Comparison of ENCODE assay signal across 22 cellular contexts in genomic region chr3:167008765-167009164, GRCh38.
DNase-seq lines count a peak whose midpoint lies in the region; TF ChIP-seq lines count a peak whose summit lies in the region.
"Had no signal": no experiment of that assay in that cellular context is flagged by ENCODE, and none has a peak within 500 bp of the region (broad histone marks: within the 10 kb centered on the region; RNA-seq: fewer than 3 reads in every experiment).

No MANE protein-coding gene starts in this region.

- peak; percentile 58 for DNase-seq in NCI-H1930 (lab: John Stamatoyannopoulos, UW)
- DNase-seq in NCI-H69 (lab: John Stamatoyannopoulos, UW), result peak; percentile 89
- DNase-seq in activated gamma-delta T cell treated with Interleukin-2 at 50 U/mL for 16 hours, result no peak
- no peak for DNase-seq in SKM-1 (lab: John Stamatoyannopoulos, UW; ENCODE audit: unreplicated experiment)
- DNase-seq: 8988T; ACHN; BE2C; C1 segment of cervical spinal cord; CD4-positive, alpha-beta memory T cell; CD4-positive, CD25-positive, alpha-beta regulatory T cell; CD8-positive, alpha-beta memory T cell; COR-L47; DMS 273 treated with DMSO at 0.1 percent for 48 hours; DMS153; DMS53; DMS79; DND-41; EL; GDM1 had no signal

- no peaks in the 10 kb centered on the region for H3F3A ChIP-seq in neural cell (ENCODE audit: insufficient read depth, low read length, poor library complexity, severe bottlenecking)

- TF ChIP-seq CTCF in neural cell (IDR thresholded peaks at IDR 0.05; ENCODE audit: poor library complexity, severe bottlenecking), result no peak

- H3K4me2 ChIP-seq in neural cell (ENCODE audit: low read length), result no peak overlapping the region
- H3K4me2 ChIP-seq: BLaER1 had no signal

- H2AFZ ChIP-seq in neural cell (ENCODE audit: low read depth, low read length), result no peak overlapping the region

- no peaks in the 10 kb centered on the region for H3K27me3 ChIP-seq in neural cell (ENCODE audit: insufficient read depth, low read depth, low read length)
- H3K27me3 ChIP-seq: BE2C, BLaER1 had no signal

- no peaks in the 10 kb centered on the region for H3K36me3 ChIP-seq in neural cell (ENCODE audit: insufficient read depth, low read length)
- H3K36me3 ChIP-seq: BE2C, BLaER1 had no signal

- no peaks in the 10 kb centered on the region for H3K9me3 ChIP-seq in neural cell (ENCODE audit: low read length)
- H3K9me3 ChIP-seq: BE2C, BLaER1 had no signal

- no peak overlapping the region for H3K9ac ChIP-seq in neural cell (ENCODE audit: low read length)
- H3K9ac ChIP-seq: BLaER1 had no signal

- no peaks in the 10 kb centered on the region for H3K79me2 ChIP-seq in neural cell (replicated peaks; ENCODE audit: insufficient read depth, low read length)

- no peaks in the 10 kb centered on the region for H3K9me2 ChIP-seq in neural cell (ENCODE audit: insufficient read depth, low read length)

- no peaks in the 10 kb centered on the region for H4K20me1 ChIP-seq in neural cell (ENCODE audit: insufficient read depth)
- H4K20me1 ChIP-seq: BLaER1 had no signal

- peak; percentile 28 for TF ChIP-seq EP300 in neural cell (conservative IDR thresholded peaks at IDR 0.05; ENCODE audit: poor library complexity, severe bottlenecking)

- H3K27ac ChIP-seq in neural cell (ENCODE audit: low read length), result peak overlapping the region; percentile 28
- H3K27ac ChIP-seq: BLaER1 had no signal

- H3K4me3 ChIP-seq in neural cell (ENCODE audit: low read length), result no peak overlapping the region
- H3K4me3 ChIP-seq: BLaER1, GM12878 had no signal

- no peak for TF ChIP-seq RAD21 in neural cell (conservative IDR thresholded peaks at IDR 0.05)

TF ChIP-seq in neural cell, 6 proteins besides CTCF, POLR2A, EP300 and RAD21:
- TF ChIP-seq TAF1 (IDR thresholded peaks at IDR 0.05; ENCODE audit: low read depth), result no peak
- no peak for TF ChIP-seq MXI1 (conservative IDR thresholded peaks at IDR 0.05; ENCODE audit: poor library complexity, severe bottlenecking)
- TF ChIP-seq SMC3 (conservative IDR thresholded peaks at IDR 0.05; ENCODE audit: poor library complexity), result no peak
- TF ChIP-seq POLR2AphosphoS5 (IDR thresholded peaks at IDR 0.05), result no peak
- TF ChIP-seq EZH2 (IDR thresholded peaks at IDR 0.05; ENCODE audit: borderline replicate concordance, insufficient read depth, low read length, poor library complexity, severe bottlenecking), result no peak
- TF ChIP-seq, protein P1, sequence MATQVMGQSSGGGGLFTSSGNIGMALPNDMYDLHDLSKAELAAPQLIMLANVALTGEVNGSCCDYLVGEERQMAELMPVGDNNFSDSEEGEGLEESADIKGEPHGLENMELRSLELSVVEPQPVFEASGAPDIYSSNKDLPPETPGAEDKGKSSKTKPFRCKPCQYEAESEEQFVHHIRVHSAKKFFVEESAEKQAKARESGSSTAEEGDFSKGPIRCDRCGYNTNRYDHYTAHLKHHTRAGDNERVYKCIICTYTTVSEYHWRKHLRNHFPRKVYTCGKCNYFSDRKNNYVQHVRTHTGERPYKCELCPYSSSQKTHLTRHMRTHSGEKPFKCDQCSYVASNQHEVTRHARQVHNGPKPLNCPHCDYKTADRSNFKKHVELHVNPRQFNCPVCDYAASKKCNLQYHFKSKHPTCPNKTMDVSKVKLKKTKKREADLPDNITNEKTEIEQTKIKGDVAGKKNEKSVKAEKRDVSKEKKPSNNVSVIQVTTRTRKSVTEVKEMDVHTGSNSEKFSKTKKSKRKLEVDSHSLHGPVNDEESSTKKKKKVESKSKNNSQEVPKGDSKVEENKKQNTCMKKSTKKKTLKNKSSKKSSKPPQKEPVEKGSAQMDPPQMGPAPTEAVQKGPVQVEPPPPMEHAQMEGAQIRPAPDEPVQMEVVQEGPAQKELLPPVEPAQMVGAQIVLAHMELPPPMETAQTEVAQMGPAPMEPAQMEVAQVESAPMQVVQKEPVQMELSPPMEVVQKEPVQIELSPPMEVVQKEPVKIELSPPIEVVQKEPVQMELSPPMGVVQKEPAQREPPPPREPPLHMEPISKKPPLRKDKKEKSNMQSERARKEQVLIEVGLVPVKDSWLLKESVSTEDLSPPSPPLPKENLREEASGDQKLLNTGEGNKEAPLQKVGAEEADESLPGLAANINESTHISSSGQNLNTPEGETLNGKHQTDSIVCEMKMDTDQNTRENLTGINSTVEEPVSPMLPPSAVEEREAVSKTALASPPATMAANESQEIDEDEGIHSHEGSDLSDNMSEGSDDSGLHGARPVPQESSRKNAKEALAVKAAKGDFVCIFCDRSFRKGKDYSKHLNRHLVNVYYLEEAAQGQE (IDR thresholded peaks at IDR 0.05; ENCODE audit: borderline replicate concordance), result no peak

Comparison
In these comparisons a context has a peak if more than half of its experiments do, and no peak if none do; other contexts are left out.
1. DNase-seq: peak in NCI-H1930 (2 of 2) and NCI-H69 (single experiment); none in activated gamma-delta T cell treated with Interleukin-2 at 50 U/mL for 16 hours (single experiment) and SKM-1 (single experiment).